Comparison of ENCODE assay signal across 7 cellular contexts in genomic region chr1:196317535-196318522, GRCh38.
A peak's percentile ranks its signal among the peaks of the same experiment; 100 is the strongest.
DNase-seq lines count a peak whose midpoint lies in the region; ATAC-seq, FAIRE-seq and TF ChIP-seq lines count a peak whose summit lies in the region.

No MANE protein-coding gene starts in this region.

- DNase-seq in GM10266 (ENCODE audit: extremely low spot score) = no peak
- DNase-seq in NCI-H1048 (lab: John Stamatoyannopoulos, UW) = peak; percentile 8
- DNase-seq in WTC11 (ENCODE audit: low spot score) = peak; percentile 32
- peak; percentile 44 for DNase-seq in kidney glomerular epithelial cell (lab: John Stamatoyannopoulos, UW)
- no peak for DNase-seq in activated CD8-positive, alpha-beta memory T cell treated with anti-CD3 and anti-CD28 coated beads for 24 hours
- DNase-seq in GM19239 (ENCODE audit: insufficient read length, low spot score) = no peak

- H3K36me3 Mint-ChIP-seq in WTC11 = peaks cover 4% of the 10 kb centered on the region; the same call in 1 of the 2 replicates

- POLR2A ChIA-PET in WTC11 (lab: Charles Lee) = no interaction called here

- CTCF ChIA-PET in WTC11 (lab: Charles Lee) = no interaction called here

- no peaks in the 10 kb centered on the region for H3K27me3 Mint-ChIP-seq in WTC11 (ENCODE audit: low read depth)

- ATAC-seq in WTC11 = peak; percentile 79
- ATAC-seq in GM21717 (IDR thresholded peaks at IDR 0.05; ENCODE audit: unreplicated experiment) = no peak

- no peak for FAIRE-seq in GM19239 (lab: Jason Lieb, UNC)

- H3K9me3 Mint-ChIP-seq in WTC11 = no peaks in the 10 kb centered on the region

- TF ChIP-seq CTCF in GM10266 (IDR thresholded peaks at IDR 0.05; ENCODE audit: control insufficient read depth, insufficient read depth, low read depth, missing control alignments) = peak; percentile 39
- TF ChIP-seq CTCF in WTC11 (IDR thresholded peaks at IDR 0.05) = no peak; the same call in 1 of the 2 replicates

- H3K4me3 Mint-ChIP-seq in WTC11 = no peak overlapping the region

- H3K27ac Mint-ChIP-seq in WTC11 = no peak overlapping the region

- peaks cover 18% of the 10 kb centered on the region for H3K4me1 Mint-ChIP-seq in WTC11

TF ChIP-seq in WTC11, 78 proteins besides CTCF, POLR2A, EP300 and RAD21:
- TF ChIP-seq E2F4 (CRISPR knock-in tag; IDR thresholded peaks at IDR 0.05; ENCODE audit: borderline replicate concordance, low read depth) = no peak
- no peak for TF ChIP-seq ZNF121 (CRISPR knock-in tag; IDR thresholded peaks at IDR 0.05)
- no peak for TF ChIP-seq ZMAT4 (CRISPR knock-in tag; IDR thresholded peaks at IDR 0.05)
- no peak for TF ChIP-seq NR3C1 (CRISPR knock-in tag; conservative IDR thresholded peaks at IDR 0.05; ENCODE audit: low read depth)
- TF ChIP-seq HMGXB4 (CRISPR knock-in tag; IDR thresholded peaks at IDR 0.05) = no peak
- TF ChIP-seq HMGA2 (CRISPR knock-in tag; IDR thresholded peaks at IDR 0.05) = no peak
- no peak for TF ChIP-seq USF2 (CRISPR knock-in tag; IDR thresholded peaks at IDR 0.05)
- TF ChIP-seq RORB (CRISPR knock-in tag; IDR thresholded peaks at IDR 0.05) = no peak
- TF ChIP-seq ZNF138 (CRISPR knock-in tag; conservative IDR thresholded peaks at IDR 0.05) = no peak
TF ChIP-seq in WTC11: peak in this region for 0.

Comparison
In these comparisons a context has a peak if more than half of its experiments do, and no peak if none do; other contexts are left out.
1. DNase-seq: peak in NCI-H1048 (single experiment), WTC11 (single experiment) and kidney glomerular epithelial cell (single experiment); none in GM10266 (single experiment), activated CD8-positive, alpha-beta memory T cell treated with anti-CD3 and anti-CD28 coated beads for 24 hours (single experiment) and GM19239 (single experiment).